ENCODE assay signal across 2 cellular contexts in the genomic region with DNA sequence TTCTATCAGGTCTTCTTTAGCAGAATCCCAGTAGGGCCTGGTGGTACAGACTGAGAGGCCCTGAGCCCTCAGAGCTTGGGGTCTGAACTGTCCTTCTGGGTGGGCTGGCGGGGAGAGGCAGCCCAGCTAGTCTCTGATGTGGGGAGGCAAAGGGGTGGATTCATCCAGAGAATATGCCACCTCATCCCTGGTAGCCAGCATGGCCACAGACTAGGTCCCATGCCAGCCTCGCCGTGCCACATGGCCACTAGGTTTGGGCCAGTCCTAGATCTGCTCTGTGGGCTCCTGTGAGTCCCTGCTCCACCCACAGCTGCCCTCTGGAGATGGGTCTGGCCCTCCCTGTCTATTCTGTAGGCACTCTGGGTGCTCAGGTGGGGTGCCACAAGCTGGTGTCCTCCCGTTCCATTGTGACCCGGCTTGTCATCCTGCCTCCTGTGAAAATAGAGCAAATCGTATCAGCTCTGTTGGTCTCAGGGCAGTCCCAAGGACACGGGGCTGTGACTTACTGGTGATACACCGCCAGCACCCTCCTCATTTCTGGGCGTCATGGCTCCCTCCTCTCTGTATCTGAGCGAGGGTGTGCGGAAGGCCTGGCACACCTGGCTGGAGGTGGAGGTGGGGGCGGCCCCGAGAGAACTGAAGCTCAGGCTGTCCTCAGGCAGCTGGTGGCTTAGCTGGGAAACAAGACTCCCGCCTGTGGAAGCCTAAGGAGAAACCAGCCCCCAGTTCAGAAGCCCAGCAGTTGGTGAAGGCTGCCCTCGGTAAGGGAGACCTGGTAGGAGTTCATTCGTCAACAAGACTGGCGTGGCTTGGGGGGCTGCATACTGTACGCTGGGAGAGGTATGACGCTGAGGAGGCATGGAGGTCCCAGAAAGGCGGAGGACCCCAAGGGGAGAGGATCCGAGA.
TF ChIP-seq lines count a peak whose summit lies in the region.

No MANE protein-coding gene starts in this region.

TF ChIP-seq in liver, 16 proteins besides CTCF, POLR2A, EP300 and RAD21:
- TF ChIP-seq GABPA (IDR thresholded peaks at IDR 0.05 in 1 of 2, conservative IDR thresholded peaks at IDR 0.05 in 1 of 2), result no peak
- TF ChIP-seq, protein P1, sequence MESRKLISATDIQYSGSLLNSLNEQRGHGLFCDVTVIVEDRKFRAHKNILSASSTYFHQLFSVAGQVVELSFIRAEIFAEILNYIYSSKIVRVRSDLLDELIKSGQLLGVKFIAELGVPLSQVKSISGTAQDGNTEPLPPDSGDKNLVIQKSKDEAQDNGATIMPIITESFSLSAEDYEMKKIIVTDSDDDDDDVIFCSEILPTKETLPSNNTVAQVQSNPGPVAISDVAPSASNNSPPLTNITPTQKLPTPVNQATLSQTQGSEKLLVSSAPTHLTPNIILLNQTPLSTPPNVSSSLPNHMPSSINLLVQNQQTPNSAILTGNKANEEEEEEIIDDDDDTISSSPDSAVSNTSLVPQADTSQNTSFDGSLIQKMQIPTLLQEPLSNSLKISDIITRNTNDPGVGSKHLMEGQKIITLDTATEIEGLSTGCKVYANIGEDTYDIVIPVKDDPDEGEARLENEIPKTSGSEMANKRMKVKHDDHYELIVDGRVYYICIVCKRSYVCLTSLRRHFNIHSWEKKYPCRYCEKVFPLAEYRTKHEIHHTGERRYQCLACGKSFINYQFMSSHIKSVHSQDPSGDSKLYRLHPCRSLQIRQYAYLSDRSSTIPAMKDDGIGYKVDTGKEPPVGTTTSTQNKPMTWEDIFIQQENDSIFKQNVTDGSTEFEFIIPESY (IDR thresholded peaks at IDR 0.05), result no peak
- TF ChIP-seq JUND (IDR thresholded peaks at IDR 0.05), result no peak
- TF ChIP-seq, protein P2, sequence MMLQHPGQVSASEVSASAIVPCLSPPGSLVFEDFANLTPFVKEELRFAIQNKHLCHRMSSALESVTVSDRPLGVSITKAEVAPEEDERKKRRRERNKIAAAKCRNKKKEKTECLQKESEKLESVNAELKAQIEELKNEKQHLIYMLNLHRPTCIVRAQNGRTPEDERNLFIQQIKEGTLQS (IDR thresholded peaks at IDR 0.05), result no peak
- no peak for TF ChIP-seq HNF4A (conservative IDR thresholded peaks at IDR 0.05)
- TF ChIP-seq RXRA (IDR thresholded peaks at IDR 0.05), result no peak
- no peak for TF ChIP-seq FOXA1 (IDR thresholded peaks at IDR 0.05)
- TF ChIP-seq NR2F2 (IDR thresholded peaks at IDR 0.05), result no peak
TF ChIP-seq in liver: peak in this region for 0.

TF ChIP-seq in HepG2, 621 proteins besides CTCF, POLR2A, EP300 and RAD21:
- no peak for TF ChIP-seq HOXA3 (CRISPR knock-in tag; IDR thresholded peaks at IDR 0.05)
